In genomic region chr7:156780724-156781455, GRCh38 we compare ENCODE assay signal across 11 cellular contexts.
A peak's percentile ranks its signal among the peaks of the same experiment; 100 is the strongest.
DNase-seq lines count a peak whose midpoint lies in the region; ATAC-seq, FAIRE-seq and TF ChIP-seq lines count a peak whose summit lies in the region.
"Had no signal": no experiment of that assay in that cellular context is flagged by ENCODE, and none has a peak within 500 bp of the region (broad histone marks: within the 10 kb centered on the region; RNA-seq: fewer than 3 reads in every experiment).

No MANE protein-coding gene starts in this region.

- no peak overlapping the region for H3K4me3 Mint-ChIP-seq in activated CD8-positive, alpha-beta memory T cell treated with anti-CD3 and anti-CD28 coated beads, Interleukin-2, amount 10 ng/mL, durations not matched to agents 7 days and 5 days
- H3K4me3 Mint-ChIP-seq in nephron progenitor cell, result no peak overlapping the region
- H3K4me3 Mint-ChIP-seq in glutamatergic neuron (ENCODE audit: unreplicated experiment), result no peak overlapping the region

- no peak overlapping the region for H3K27ac ChIP-seq in pancreas
- H3K27ac ChIP-seq: parathyroid adenoma, testis had no signal

- no peaks in the 10 kb centered on the region for H3K9me3 Mint-ChIP-seq in activated CD8-positive, alpha-beta memory T cell treated with anti-CD3 and anti-CD28 coated beads, Interleukin-2, amount 10 ng/mL, durations not matched to agents 7 days and 5 days (ENCODE audit: low read depth)
- H3K9me3 Mint-ChIP-seq in nephron progenitor cell (no peaks in the 10 kb centered on the region), glutamatergic neuron (ENCODE audit: unreplicated experiment) (no peaks in the 10 kb centered on the region)

- ATAC-seq in activated CD8-positive, alpha-beta memory T cell treated with anti-CD3 and anti-CD28 coated beads, Interleukin-2, amount 10 ng/mL, durations not matched to agents 7 days and 5 days, result peak; percentile 27
- peak; percentile 93 for ATAC-seq in HG02759 (IDR thresholded peaks at IDR 0.05; ENCODE audit: unreplicated experiment)
- no peak for ATAC-seq in pancreas

- TF ChIP-seq CTCF in nephron progenitor cell (IDR thresholded peaks at IDR 0.05), result no peak
- no peak for TF ChIP-seq CTCF in pancreas (IDR thresholded peaks at IDR 0.05)
- no peak for TF ChIP-seq CTCF in glutamatergic neuron (IDR thresholded peaks at IDR 0.05; ENCODE audit: partially characterized antibody, unreplicated experiment)

- no peaks in the 10 kb centered on the region for H3K27me3 Mint-ChIP-seq in activated CD8-positive, alpha-beta memory T cell treated with anti-CD3 and anti-CD28 coated beads, Interleukin-2, amount 10 ng/mL, durations not matched to agents 7 days and 5 days
- no peaks in the 10 kb centered on the region for H3K27me3 Mint-ChIP-seq in nephron progenitor cell (ENCODE audit: low read depth, poor library complexity)
- peaks cover 5% of the 10 kb centered on the region for H3K27me3 Mint-ChIP-seq in glutamatergic neuron (ENCODE audit: unreplicated experiment)

- H3K36me3 Mint-ChIP-seq in activated CD8-positive, alpha-beta memory T cell treated with anti-CD3 and anti-CD28 coated beads, Interleukin-2, amount 10 ng/mL, durations not matched to agents 7 days and 5 days, result peaks cover 26% of the 10 kb centered on the region
- H3K36me3 Mint-ChIP-seq in nephron progenitor cell (ENCODE audit: low read depth) (peaks cover 27% of the 10 kb centered on the region), glutamatergic neuron (ENCODE audit: unreplicated experiment) (no peaks in the 10 kb centered on the region)

- no peaks in the 10 kb centered on the region for H3K27me3 ChIP-seq in pancreas
- H3K27me3 ChIP-seq: testis had no signal

- peaks cover 45% of the 10 kb centered on the region for H3K4me1 Mint-ChIP-seq in activated CD8-positive, alpha-beta memory T cell treated with anti-CD3 and anti-CD28 coated beads, Interleukin-2, amount 10 ng/mL, durations not matched to agents 7 days and 5 days
- no peaks in the 10 kb centered on the region for H3K4me1 Mint-ChIP-seq in nephron progenitor cell
- peaks cover 24% of the 10 kb centered on the region for H3K4me1 Mint-ChIP-seq in glutamatergic neuron (ENCODE audit: low read depth, unreplicated experiment)

- no peaks in the 10 kb centered on the region for H3K4me1 ChIP-seq in pancreas
- H3K4me1 ChIP-seq: testis had no signal

- intact Hi-C loops in pancreas (cut with DNase I), result no loop called here

- no peaks in the 10 kb centered on the region for H3K9me3 ChIP-seq in pancreas
- H3K9me3 ChIP-seq: testis had no signal

- FAIRE-seq in pancreas (lab: Jason Lieb, UNC), result no peak

- peak overlapping the region; percentile 63 for H3K27ac Mint-ChIP-seq in activated CD8-positive, alpha-beta memory T cell treated with anti-CD3 and anti-CD28 coated beads, Interleukin-2, amount 10 ng/mL, durations not matched to agents 7 days and 5 days
- H3K27ac Mint-ChIP-seq in nephron progenitor cell (peak overlapping the region; percentile 8), glutamatergic neuron (ENCODE audit: unreplicated experiment) (no peak overlapping the region)

- 94 to 96% methylated on average over 4 of the region's 4 CpGs for WGBS in pancreas, 2 donors

- DNase-seq in activated CD8-positive, alpha-beta memory T cell treated with anti-CD3 and anti-CD28 coated beads, Interleukin-2, amount 10 ng/mL, durations not matched to agents 7 days and 5 days, result peak; percentile 63
- DNase-seq in activated CD8-positive, alpha-beta memory T cell treated with anti-CD3 and anti-CD28 coated beads, Interleukin-2, amount 50 U/mL, for 48 hours, result no peak
- peak; percentile 60 to 63 for DNase-seq in Kasumi-1 (lab: John Stamatoyannopoulos, UW)
- DNase-seq in nephron progenitor cell, result no peak
- no peak for DNase-seq in pancreas
- DNase-seq in glutamatergic neuron, result no peak
- DNase-seq in GM03348 (ENCODE audit: low spot score), result no peak
- DNase-seq: SHP77, testis had no signal

- H3K36me3 ChIP-seq in pancreas, result no peaks in the 10 kb centered on the region

- CTCF ChIA-PET in activated CD8-positive, alpha-beta memory T cell treated with anti-CD3 and anti-CD28 coated beads, Interleukin-2, amount 10 ng/mL, durations not matched to agents 7 days and 5 days (lab: Charles Lee), result interaction anchor here (1.3 kb wide), 1 partner anchor 31 kb away, joined by 3 read pairs; no protein-coding TSS in a partner anchor

- H3K4me3 ChIP-seq in pancreas, result no peak overlapping the region
- H3K4me3 ChIP-seq: testis had no signal

Comparison
In these comparisons a context has a peak if more than half of its experiments do, and no peak if none do; other contexts are left out.
1. DNase-seq: peak in activated CD8-positive, alpha-beta memory T cell treated with anti-CD3 and anti-CD28 coated beads, Interleukin-2, amount 10 ng/mL, durations not matched to agents 7 days and 5 days (single experiment) and Kasumi-1 (2 of 2); none in activated CD8-positive, alpha-beta memory T cell treated with anti-CD3 and anti-CD28 coated beads, Interleukin-2, amount 50 U/mL, for 48 hours (single experiment), nephron progenitor cell (single experiment), pancreas (0 of 6), glutamatergic neuron (single experiment) and GM03348 (single experiment).
2. ATAC-seq: peak in activated CD8-positive, alpha-beta memory T cell treated with anti-CD3 and anti-CD28 coated beads, Interleukin-2, amount 10 ng/mL, durations not matched to agents 7 days and 5 days (single experiment) and HG02759 (single experiment); none in pancreas (0 of 4).